In genomic region chr17:38611872-38612376, GRCh38 we compare ENCODE assay signal across 35 cellular contexts. TPM values are rescaled to one million over a fixed set of nuclear protein-coding genes. Genes with fewer than 3 reads are reported as not detected.
"Had no signal": no experiment of that assay in that cellular context is flagged by ENCODE, and none has a peak within 500 bp of the region (broad histone marks: within the 10 kb centered on the region; RNA-seq: fewer than 3 reads in every experiment).

No MANE protein-coding gene starts in this region.

- H3K27me3 ChIP-seq: body of pancreas had no signal

- H3K27ac ChIP-seq: adrenal gland, body of pancreas, epithelial cell of prostate, esophagus squamous epithelium, gastroesophageal sphincter, heart right ventricle, WERI-Rb-1 had no signal

- H3K36me3 Mint-ChIP-seq: activated CD4-positive, alpha-beta memory T cell treated with anti-CD3 and anti-CD28 coated beads for 36 hours; activated CD8-positive, alpha-beta memory T cell treated with anti-CD3 and anti-CD28 coated beads, Interleukin-2, amount 10 ng/mL, durations not matched to agents 7 days and 5 days; activated naive CD4-positive, alpha-beta T cell treated with anti-CD3 and anti-CD28 coated beads, Interleukin-2, amount 50 U/mL, for 24 hours; activated naive CD8-positive, alpha-beta T cell treated with anti-CD3 and anti-CD28 coated beads for 36 hours had no signal

- H3K4me3 ChIP-seq: adrenal gland, body of pancreas, esophagus squamous epithelium, gastroesophageal sphincter, heart right ventricle had no signal

- H3K4me1 ChIP-seq: adrenal gland had no signal

- DNase-seq: activated CD4-positive, alpha-beta memory T cell treated with anti-CD3 and anti-CD28 coated beads for 36 hours; activated CD4-positive, alpha-beta T cell treated with anti-CD3 and anti-CD28 coated beads for 36 hours; activated CD4-positive, alpha-beta T cell treated with anti-CD3 and anti-CD28 coated beads, Interleukin-2, amount 10 ng/mL, durations not matched to agents 24 days and 14 days; activated CD4-positive, CD25-positive, alpha-beta regulatory T cell; activated CD4-positive, CD25-positive, alpha-beta regulatory T cell treated with anti-CD3 and anti-CD28 coated beads, Interleukin-2, amount 50 U/mL, for 72 hours; activated CD8-positive, alpha-beta memory T cell treated with anti-CD3 and anti-CD28 coated beads, Interleukin-2, amount 10 ng/mL, durations not matched to agents 7 days and 5 days; activated CD8-positive, alpha-beta memory T cell treated with anti-CD3 and anti-CD28 coated beads, Interleukin-2, amount 50 U/mL, for 4 hours; activated CD8-positive, alpha-beta T cell treated with anti-CD3 and anti-CD28 coated beads, Interleukin-2, amount 10 ng/mL, durations not matched to agents 7 days and 5 days; activated effector memory CD4-positive, alpha-beta T cell treated with anti-CD3 and anti-CD28 coated beads, Interleukin-2, amount 50 U/mL, for 16 hours; activated naive CD4-positive, alpha-beta T cell treated with anti-CD3 and anti-CD28 coated beads for 36 hours; activated naive CD8-positive, alpha-beta T cell treated with anti-CD3 and anti-CD28 coated beads for 36 hours; activated naive CD8-positive, alpha-beta T cell treated with anti-CD3 and anti-CD28 coated beads, Interleukin-2, amount 50 U/mL, for 24 hours; activated T-cell treated with anti-CD3 and anti-CD28 coated beads, Interleukin-2, amount 50 U/mL, for 1 hour; activated T-cell treated with anti-CD3 and anti-CD28 coated beads, Interleukin-2, amount 50 U/mL, for 48 hours; adrenal gland; amygdala; aorta; body of pancreas; caudate nucleus; effector CD8-positive, alpha-beta T cell; esophagus squamous epithelium; foreskin melanocyte; heart right ventricle; T-helper 17 cell; T1000; WERI-Rb-1 had no signal

- H3K27ac Mint-ChIP-seq: activated CD4-positive, alpha-beta memory T cell treated with anti-CD3 and anti-CD28 coated beads for 36 hours; activated CD4-positive, alpha-beta T cell treated with anti-CD3 and anti-CD28 coated beads for 36 hours; activated CD4-positive, alpha-beta T cell treated with anti-CD3 and anti-CD28 coated beads, Interleukin-2, amount 10 ng/mL, durations not matched to agents 24 days and 14 days; activated CD8-positive, alpha-beta memory T cell treated with anti-CD3 and anti-CD28 coated beads, Interleukin-2, amount 10 ng/mL, durations not matched to agents 7 days and 5 days; activated CD8-positive, alpha-beta T cell treated with anti-CD3 and anti-CD28 coated beads, Interleukin-2, amount 10 ng/mL, durations not matched to agents 7 days and 5 days; activated naive CD4-positive, alpha-beta T cell treated with anti-CD3 and anti-CD28 coated beads for 36 hours; activated naive CD4-positive, alpha-beta T cell treated with anti-CD3 and anti-CD28 coated beads, Interleukin-2, amount 50 U/mL, for 24 hours; activated naive CD8-positive, alpha-beta T cell treated with anti-CD3 and anti-CD28 coated beads for 36 hours; activated naive CD8-positive, alpha-beta T cell treated with anti-CD3 and anti-CD28 coated beads, Interleukin-2, amount 50 U/mL, for 24 hours; activated T-helper 1 cell treated with anti-CD3 and anti-CD28 coated beads, Interleukin-12 subunit alpha, Interleukin-12 subunit beta, Interleukin-2, Interleukin-4 antibody, amounts not matched to agents 30 ng/mL and 10 ng/mL and 1 ng/mL, durations not matched to agents 14 hours and 24 hours and 36 hours; activated T-helper 2 cell treated with anti-CD3 and anti-CD28 coated beads, Interferon-gamma antibody, Interleukin-2, Interleukin-4, amounts not matched to agents 10 μg/mL and 5 μg/mL and 100 μg/mL, durations not matched to agents 14 hours and 24 hours and 36 hours; T-helper 17 cell; T-helper 2 cell treated with Interferon-gamma antibody and Interleukin-4, amounts not matched to agents 5 μg/mL and 100 μg/mL, for 36 hours had no signal

- ATAC-seq: activated CD4-positive, alpha-beta T cell treated with anti-CD3 and anti-CD28 coated beads for 36 hours; activated CD8-positive, alpha-beta memory T cell treated with anti-CD3 and anti-CD28 coated beads, Interleukin-2, amount 10 ng/mL, durations not matched to agents 7 days and 5 days; activated CD8-positive, alpha-beta T cell treated with anti-CD3 and anti-CD28 coated beads, Interleukin-2, amount 10 ng/mL, durations not matched to agents 7 days and 5 days; activated naive CD8-positive, alpha-beta T cell treated with anti-CD3 and anti-CD28 coated beads, Interleukin-2, amount 50 U/mL, for 24 hours; body of pancreas; gastroesophageal sphincter; heart right ventricle; T-helper 17 cell had no signal

- H3K4me3 Mint-ChIP-seq: activated CD4-positive, alpha-beta memory T cell treated with anti-CD3 and anti-CD28 coated beads for 36 hours; activated CD4-positive, alpha-beta T cell treated with anti-CD3 and anti-CD28 coated beads for 36 hours; activated CD4-positive, alpha-beta T cell treated with anti-CD3 and anti-CD28 coated beads, Interleukin-2, amount 10 ng/mL, durations not matched to agents 24 days and 14 days; activated CD8-positive, alpha-beta memory T cell treated with anti-CD3 and anti-CD28 coated beads, Interleukin-2, amount 10 ng/mL, durations not matched to agents 7 days and 5 days; activated CD8-positive, alpha-beta T cell treated with anti-CD3 and anti-CD28 coated beads, Interleukin-2, amount 10 ng/mL, durations not matched to agents 7 days and 5 days; activated naive CD4-positive, alpha-beta T cell treated with anti-CD3 and anti-CD28 coated beads for 36 hours; activated naive CD4-positive, alpha-beta T cell treated with anti-CD3 and anti-CD28 coated beads, Interleukin-2, amount 50 U/mL, for 24 hours; activated naive CD8-positive, alpha-beta T cell treated with anti-CD3 and anti-CD28 coated beads for 36 hours; activated naive CD8-positive, alpha-beta T cell treated with anti-CD3 and anti-CD28 coated beads, Interleukin-2, amount 50 U/mL, for 24 hours; activated T-helper 1 cell treated with anti-CD3 and anti-CD28 coated beads, Interleukin-12 subunit alpha, Interleukin-12 subunit beta, Interleukin-2, Interleukin-4 antibody, amounts not matched to agents 30 ng/mL and 10 ng/mL and 1 ng/mL, durations not matched to agents 14 hours and 24 hours and 36 hours; T-helper 17 cell; T-helper 2 cell treated with Interferon-gamma antibody and Interleukin-4, amounts not matched to agents 5 μg/mL and 100 μg/mL, for 36 hours had no signal

- H3K9me3 Mint-ChIP-seq: activated naive CD4-positive, alpha-beta T cell treated with anti-CD3 and anti-CD28 coated beads, Interleukin-2, amount 50 U/mL, for 24 hours; activated naive CD8-positive, alpha-beta T cell treated with anti-CD3 and anti-CD28 coated beads for 36 hours; activated naive CD8-positive, alpha-beta T cell treated with anti-CD3 and anti-CD28 coated beads, Interleukin-2, amount 50 U/mL, for 24 hours; activated T-helper 1 cell treated with anti-CD3 and anti-CD28 coated beads, Interleukin-12 subunit alpha, Interleukin-12 subunit beta, Interleukin-2, Interleukin-4 antibody, amounts not matched to agents 30 ng/mL and 10 ng/mL and 1 ng/mL, durations not matched to agents 14 hours and 24 hours and 36 hours; activated T-helper 2 cell treated with anti-CD3 and anti-CD28 coated beads, Interferon-gamma antibody, Interleukin-2, Interleukin-4, amounts not matched to agents 10 μg/mL and 5 μg/mL and 100 μg/mL, durations not matched to agents 14 hours and 24 hours and 36 hours had no signal

- H3K36me3 ChIP-seq: adrenal gland, esophagus squamous epithelium, gastroesophageal sphincter, heart right ventricle, WERI-Rb-1 had no signal

- H3K9me3 ChIP-seq: adrenal gland, body of pancreas had no signal

RNA-seq across cellular contexts. Expression of gene SRCIN1, which starts 6.2 kb away (rescaled TPM):
- total RNA-seq: fibroblast of villous mesenchyme, glomerular endothelial cell had no signal
- polyA plus RNA-seq: fibroblast of lung had no signal
